8 cellular contexts compared by ENCODE assay signal in genomic region chr12:26122681-26123481, GRCh38. TPM values are rescaled to one million over a fixed set of nuclear protein-coding genes. Genes with fewer than 3 reads are reported as not detected.
DNase-seq lines count a peak whose midpoint lies in the region; ATAC-seq, FAIRE-seq and TF ChIP-seq lines count a peak whose summit lies in the region.

No MANE protein-coding gene starts in this region.

- no peaks in the 10 kb centered on the region for H3K36me3 ChIP-seq in suprapubic skin

- H3K27me3 ChIP-seq in suprapubic skin, result no peaks in the 10 kb centered on the region

- H3K4me2 ChIP-seq in A549, result peak overlapping the region; percentile 95

- peak; percentile 73 to 74 for TF ChIP-seq RAD21 in A549 (conservative IDR thresholded peaks at IDR 0.05 in 1 of 2, IDR thresholded peaks at IDR 0.05 in 1 of 2)

- TF ChIP-seq POLR2A in A549 (IDR thresholded peaks at IDR 0.05; ENCODE audit: low read length) (no peak), suprapubic skin (IDR thresholded peaks at IDR 0.05) (peak in 1 of 2 donors; percentile 14)

- ATAC-seq in A549, result peak; percentile 27 to 32

- H3K4me1 ChIP-seq in A549 (peaks cover 17% of the 10 kb centered on the region), suprapubic skin (peaks cover 57% of the 10 kb centered on the region)

- H3K9me3 ChIP-seq in A549 (no peaks in the 10 kb centered on the region), suprapubic skin (no peaks in the 10 kb centered on the region)

- TF ChIP-seq EP300 in A549 (IDR thresholded peaks at IDR 0.05), result no peak
- TF ChIP-seq EP300 in suprapubic skin (IDR thresholded peaks at IDR 0.05), result no peak

- CTCF ChIA-PET in A549 (lab: Yijun Ruan, JAX), result interaction anchor here (0.6 to 7.7 kb wide), 39 partner anchors 10 to 725 kb away, joined by 3 to 110 read pairs (median 4); partner anchors contain the start of gene SSPN

- POLR2A ChIA-PET in A549 (lab: Yijun Ruan, JAX), result interaction anchor here (0.5 to 4.7 kb wide), 6 partner anchors 9 to 152 kb away, joined by 3 to 28 read pairs (median 5); no protein-coding TSS in a partner anchor

- no peak for FAIRE-seq in A549 (lab: Jason Lieb, UNC)

- H3K27ac ChIP-seq in A549 (peak overlapping the region; percentile 21 to 83; a peak in 4 of 6 replicates), epithelial cell of prostate (peak overlapping the region; percentile 43), suprapubic skin (peak overlapping the region; percentile 87)

- H3K4me3 ChIP-seq in A549, result peak overlapping the region; percentile 52
- H3K4me3 ChIP-seq in GM12875 (ENCODE audit: low read depth, low read length), result peak overlapping the region; percentile 62
- H3K4me3 ChIP-seq in suprapubic skin, result peak overlapping the region; percentile 75

- DNase-seq in A549 (ENCODE audit: low read depth in 1 of 2, low spot score in 1 of 2) (peak; percentile 33 to 70), KG1 (lab: John Stamatoyannopoulos, UW) (peak; percentile 84), epithelial cell of prostate (ENCODE audit: low read depth, low spot score) (no peak), midbrain (lab: John Stamatoyannopoulos, UW) (peak; percentile 89), suprapubic skin (ENCODE audit: low spot score in 2 of 2) (peak; percentile 83 to 85), NCI-H187 treated with DMSO at 0.1 percent for 48 hours (lab: John Stamatoyannopoulos, UW) (no peak)
- DNase-seq in activated CD4-positive, alpha-beta T cell treated with anti-CD3 and anti-CD28 coated beads, Interleukin-2, amount 50 U/mL, for 48 hours, result peak; percentile 14 to 30

- TF ChIP-seq CTCF in A549 (IDR thresholded peaks at IDR 0.05) (peak; percentile 57), GM12875 (IDR thresholded peaks at IDR 0.05; ENCODE audit: borderline replicate concordance, insufficient read depth, low read depth, low read length) (no peak), suprapubic skin (IDR thresholded peaks at IDR 0.05) (no peak)

- under 1% methylated on average over 25 of the region's 69 CpGs for WGBS in A549 (ENCODE audit: missing lambda C conversion rate)
- under 1% methylated on average over 27 of the region's 69 CpGs for WGBS in suprapubic skin

TF ChIP-seq in A549, 52 proteins besides CTCF, POLR2A, EP300 and RAD21:
- TF ChIP-seq HEYL (CRISPR knock-in tag; IDR thresholded peaks at IDR 0.05) (no peak), EHMT2 (IDR thresholded peaks at IDR 0.05; ENCODE audit: low read depth) (no peak), SMC3 (IDR thresholded peaks at IDR 0.05) (peak; percentile 70), CBX8 (IDR thresholded peaks at IDR 0.05) (0 out of 2 replicates have a peak, but pooled peaks have one; percentile 33), USF2 (IDR thresholded peaks at IDR 0.05) (peak; percentile 50), E2F6 (IDR thresholded peaks at IDR 0.05; ENCODE audit: borderline replicate concordance, low read depth) (0 out of 2 replicates have a peak, but pooled peaks have one; percentile 19), RNF2 (IDR thresholded peaks at IDR 0.05; ENCODE audit: borderline replicate concordance, low read depth) (peak; percentile 83; the same call in 1 of the 2 replicates)
- TF ChIP-seq, protein P1, sequence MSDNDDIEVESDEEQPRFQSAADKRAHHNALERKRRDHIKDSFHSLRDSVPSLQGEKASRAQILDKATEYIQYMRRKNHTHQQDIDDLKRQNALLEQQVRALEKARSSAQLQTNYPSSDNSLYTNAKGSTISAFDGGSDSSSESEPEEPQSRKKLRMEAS (IDR thresholded peaks at IDR 0.05), result peak; percentile 66; the same call in 1 of the 2 replicates
TF ChIP-seq in A549: peak in this region for 6.

RNA-seq across cellular contexts. Expression of gene BHLHE41, which starts 2.0 kb away (rescaled TPM):
- polyA plus RNA-seq in A549 (2011; rRNA removed), result 0.22 and 0.41 TPM in 2 replicates
- polyA plus RNA-seq in A549 (2012; cell fraction: cytosol; rRNA removed), result 0.09 and 0.17 TPM in 2 replicates
- polyA plus RNA-seq in A549 (2012; cell fraction: nucleus; rRNA removed), result 0.32 and 0.42 TPM in 2 replicates
- polyA plus RNA-seq in A549 (2017; fragmentation: RNase III; extraction: RNeasy Plus Mini Kit Qiagen cat#74134 plus additional on column Dnase treatment), result 0.52 to 1.1 TPM (median 0.81 TPM) in 3 replicates
- polyA minus RNA-seq in A549 (2011; rRNA and poly(A)+ RNA removed), result not detected in 2 replicates
- 1 to 10 TPM; 2.5 to 7.2 (median 5.6) TPM for total RNA-seq in suprapubic skin

Comparison
In these comparisons a context has a peak if more than half of its experiments do, and no peak if none do; other contexts are left out.
1. DNase-seq: peak in A549 (2 of 2), KG1 (single experiment), activated CD4-positive, alpha-beta T cell treated with anti-CD3 and anti-CD28 coated beads, Interleukin-2, amount 50 U/mL, for 48 hours (2 of 2), midbrain (single experiment) and suprapubic skin (2 of 2); none in epithelial cell of prostate (single experiment) and NCI-H187 treated with DMSO at 0.1 percent for 48 hours (single experiment).
2. Peak in every context shown above with its lines, with median percentiles within 50 percentile points of each other: H3K27ac ChIP-seq and H3K4me3 ChIP-seq.